In genomic region chr5:124628721-124629596, GRCh38 we compare ENCODE assay signal across 11 cellular contexts.
A peak's percentile ranks its signal among the peaks of the same experiment; 100 is the strongest.
DNase-seq lines count a peak whose midpoint lies in the region; ATAC-seq and TF ChIP-seq lines count a peak whose summit lies in the region.
"Had no signal": no experiment of that assay in that cellular context is flagged by ENCODE, and none has a peak within 500 bp of the region (broad histone marks: within the 10 kb centered on the region; RNA-seq: fewer than 3 reads in every experiment).

No MANE protein-coding gene starts in this region.

- DNase-seq in ACHN (peak; percentile 94), HUDEP-2 (lab: John Stamatoyannopoulos, UW; ENCODE audit: unreplicated experiment in 76 of 76) (peak in 48 of 76 experiments; percentile 2 to 79 (median 32)), astrocyte of the hippocampus (ENCODE audit: low read depth, low spot score) (peak; percentile 94), left lung (peak; percentile 54 to 64), NCI-H2107 (lab: John Stamatoyannopoulos, UW) (no peak), foreskin melanocyte (no peak)
- no peak for DNase-seq in activated naive CD4-positive, alpha-beta T cell treated with Interleukin-2 at 50 U/mL for 16 hours
- DNase-seq: MM.1S; stimulated activated CD4-positive, alpha-beta T cell treated with anti-CD3 and anti-CD28 coated beads, Interleukin-15, amount 100 ng/mL, for 24 hours had no signal

- ATAC-seq in left lung (peak; percentile 66), HG03521 (IDR thresholded peaks at IDR 0.05; ENCODE audit: unreplicated experiment) (no peak)

- H3K4me3 ChIP-seq in left lung = no peak overlapping the region
- H3K4me3 ChIP-seq: ascending aorta had no signal

- H3K27me3 ChIP-seq in left lung = no peaks in the 10 kb centered on the region
- H3K27me3 ChIP-seq: ascending aorta had no signal

- in situ Hi-C loops in ACHN (cut with HindIII; ENCODE audit: low pct_ligation_motif_present, low pct_unique_long_range_greater_than_20kb, low sequenced_read_pairs) = no loop called here

- TF ChIP-seq CTCF in left lung (IDR thresholded peaks at IDR 0.05) = no peak

- H3K36me3 ChIP-seq in left lung = no peaks in the 10 kb centered on the region
- H3K36me3 ChIP-seq: ascending aorta had no signal

- no peaks in the 10 kb centered on the region for H3K4me1 ChIP-seq in left lung
- H3K4me1 ChIP-seq: ascending aorta had no signal

- H3K9me3 ChIP-seq in left lung = no peaks in the 10 kb centered on the region
- H3K9me3 ChIP-seq: ascending aorta had no signal

- no peak overlapping the region for H3K27ac ChIP-seq in left lung
- H3K27ac ChIP-seq: ascending aorta had no signal

- intact Hi-C loops in left lung (cut with DNase I) = no loop called here

Comparison
In these comparisons a context has a peak if more than half of its experiments do, and no peak if none do; other contexts are left out.
1. DNase-seq: peak in ACHN (single experiment), HUDEP-2 (48 of 76), astrocyte of the hippocampus (single experiment) and left lung (2 of 2); none in NCI-H2107 (single experiment), foreskin melanocyte (single experiment) and activated naive CD4-positive, alpha-beta T cell treated with Interleukin-2 at 50 U/mL for 16 hours (single experiment).